Comparison of ENCODE assay signal across 24 cellular contexts in genomic region chr5:17429353-17429752, GRCh38.
"Had no signal": no experiment of that assay in that cellular context is flagged by ENCODE, and none has a peak within 500 bp of the region (broad histone marks: within the 10 kb centered on the region; RNA-seq: fewer than 3 reads in every experiment).

No MANE protein-coding gene starts in this region.

- H3K9me3 Mint-ChIP-seq: nephron had no signal

- H3K4me3 ChIP-seq: dorsolateral prefrontal cortex, esophagus muscularis mucosa, left lung, pancreas, smooth muscle cell, suprapubic skin, transverse colon, vagina had no signal

- H3K27me3 ChIP-seq: dorsolateral prefrontal cortex, left lung, pancreas, suprapubic skin, transverse colon, vagina had no signal

- H3K9me3 ChIP-seq: esophagus muscularis mucosa, left lung, pancreas, suprapubic skin, transverse colon, vagina had no signal

- H3K27ac Mint-ChIP-seq: immature natural killer cell; naive thymus-derived CD4-positive, alpha-beta T cell; nephron; progenitor cell of endocrine pancreas; stimulated activated naive CD8-positive, alpha-beta T cell treated with anti-CD3 and anti-CD28 coated beads, Interleukin-15, amount 100 ng/mL, for 72 hours had no signal

- H3K27me3 Mint-ChIP-seq: naive thymus-derived CD4-positive, alpha-beta T cell; progenitor cell of endocrine pancreas; stimulated activated naive CD8-positive, alpha-beta T cell treated with anti-CD3 and anti-CD28 coated beads, Interleukin-15, amount 100 ng/mL, for 72 hours had no signal

- H3K4me2 ChIP-seq: smooth muscle cell had no signal

- H3K27ac ChIP-seq: esophagus muscularis mucosa, left lung, pancreas, suprapubic skin, transverse colon, vagina had no signal

- ATAC-seq: left lung; naive thymus-derived CD4-positive, alpha-beta T cell; pancreas; sciatic nerve; stimulated activated naive CD8-positive, alpha-beta T cell treated with anti-CD3 and anti-CD28 coated beads, Interleukin-15, amount 100 ng/mL, for 72 hours had no signal

- H3K36me3 ChIP-seq: esophagus muscularis mucosa, left lung, pancreas, suprapubic skin, transverse colon, vagina had no signal

- H3K4me1 ChIP-seq: esophagus muscularis mucosa, left lung, pancreas, suprapubic skin, transverse colon had no signal

- H3K4me1 Mint-ChIP-seq: immature natural killer cell; naive thymus-derived CD4-positive, alpha-beta T cell; stimulated activated naive CD8-positive, alpha-beta T cell treated with anti-CD3 and anti-CD28 coated beads, Interleukin-15, amount 100 ng/mL, for 72 hours had no signal

- H3K36me3 Mint-ChIP-seq: immature natural killer cell; naive thymus-derived CD4-positive, alpha-beta T cell had no signal

- H3K4me3 Mint-ChIP-seq: immature natural killer cell; naive thymus-derived CD4-positive, alpha-beta T cell; nephron; stimulated activated naive CD8-positive, alpha-beta T cell treated with anti-CD3 and anti-CD28 coated beads, Interleukin-15, amount 100 ng/mL, for 72 hours had no signal

- DNase-seq: dorsolateral prefrontal cortex; effector CD4-positive, alpha-beta T cell; foreskin melanocyte; immature natural killer cell; islet precursor cell; left lung; mesendoderm; midbrain; naive thymus-derived CD4-positive, alpha-beta T cell; pancreas; stimulated activated CD4-positive, alpha-beta T cell treated with anti-CD3 and anti-CD28 coated beads, Interleukin-12 subunit alpha, Interleukin-12 subunit beta, amount 100 ng/mL, for 4 hours; stimulated activated CD4-positive, alpha-beta T cell treated with anti-CD3 and anti-CD28 coated beads, Interleukin-1b, Interleukin-23, amount 100 ng/mL, for 48 hours; stimulated activated CD4-positive, alpha-beta T cell treated with anti-CD3 and anti-CD28 coated beads, Interleukin-4, amount 100 ng/mL, for 1 hour; stimulated activated CD8-positive, alpha-beta memory T cell treated with anti-CD3 and anti-CD28 coated beads, Interleukin-4, amount 100 ng/mL, for 48 hours; stimulated activated naive CD4-positive, alpha-beta T cell; stimulated activated naive CD8-positive, alpha-beta T cell treated with anti-CD3 and anti-CD28 coated beads, Interleukin-15, amount 100 ng/mL, for 72 hours; transverse colon had no signal
